In the genomic region with DNA sequence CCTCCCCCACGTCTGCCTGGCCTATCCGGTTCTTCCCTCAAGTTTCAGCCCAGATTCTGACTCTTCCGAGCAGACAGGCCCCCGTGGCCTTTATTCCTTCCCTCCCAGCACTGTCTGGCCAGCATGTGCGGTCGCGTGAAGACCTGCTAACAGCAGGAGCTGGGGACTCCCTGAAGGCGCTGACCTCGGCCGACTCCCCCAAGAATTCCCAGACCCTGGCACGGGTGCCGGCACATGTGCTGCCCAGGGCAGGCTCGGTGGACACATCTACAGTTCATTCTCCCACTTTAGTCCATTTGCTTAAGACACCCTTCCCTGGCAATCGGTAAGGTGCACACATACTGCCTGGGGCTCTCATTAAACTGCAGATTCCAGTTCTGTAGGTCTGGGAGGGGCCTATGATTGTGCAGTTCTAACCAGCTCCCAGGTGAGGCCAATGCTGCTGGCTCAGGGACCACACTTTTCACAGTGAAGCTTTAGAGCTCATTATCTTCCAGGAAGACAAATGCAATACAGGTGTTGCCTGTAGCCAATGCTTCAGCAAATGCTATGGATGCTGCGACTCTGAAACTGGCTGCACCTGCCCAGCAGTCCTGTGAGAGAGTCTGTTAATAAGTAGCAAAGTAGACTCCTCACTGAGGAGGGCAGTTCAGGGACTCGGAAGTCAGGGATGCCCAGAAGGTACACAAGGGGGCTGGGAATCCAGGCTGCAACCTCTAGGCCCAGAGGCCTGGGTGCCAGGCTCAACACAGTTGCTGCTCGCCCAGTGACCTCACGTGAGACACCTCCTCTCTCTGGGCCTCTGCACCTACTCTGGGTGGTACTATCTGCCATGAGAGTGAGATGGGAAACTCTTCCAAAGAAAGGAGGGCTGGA, we compare ENCODE assay signal across 12 cellular contexts. TPM values are rescaled to one million over a fixed set of nuclear protein-coding genes. Genes with fewer than 3 reads are reported as not detected.
DNase-seq lines count a peak whose midpoint lies in the region; ATAC-seq and TF ChIP-seq lines count a peak whose summit lies in the region.
"Had no signal": no experiment of that assay in that cellular context is flagged by ENCODE, and none has a peak within 500 bp of the region (broad histone marks: within the 10 kb centered on the region; RNA-seq: fewer than 3 reads in every experiment).

No MANE protein-coding gene starts in this region.

- H3K27me3 ChIP-seq in muscle layer of duodenum (ENCODE audit: low read depth, low read length) = no peaks in the 10 kb centered on the region
- H3K27me3 ChIP-seq in dorsolateral prefrontal cortex = no peaks in the 10 kb centered on the region

- H3K36me3 Mint-ChIP-seq in dendritic cell treated with granulocyte-macrophage colony-stimulating factor and Interleukin-4, amounts not matched to agents 40 ng/mL and 50 ng/mL, for 4 days (ENCODE audit: low read depth) = no peaks in the 10 kb centered on the region
- H3K36me3 Mint-ChIP-seq in naive thymus-derived CD8-positive, alpha-beta T cell = no peaks in the 10 kb centered on the region

- H3K27ac Mint-ChIP-seq in dendritic cell treated with granulocyte-macrophage colony-stimulating factor and Interleukin-4, amounts not matched to agents 40 ng/mL and 50 ng/mL, for 4 days = peak overlapping the region; percentile 57
- H3K27ac Mint-ChIP-seq in naive thymus-derived CD8-positive, alpha-beta T cell = peak overlapping the region in 1 of 10 donors; percentile 37
- H3K27ac Mint-ChIP-seq: activated CD4-positive, alpha-beta T cell treated with anti-CD3 and anti-CD28 coated beads for 36 hours; CD4-positive, alpha-beta T cell had no signal

- no peaks in the 10 kb centered on the region for H3K9me3 Mint-ChIP-seq in dendritic cell treated with granulocyte-macrophage colony-stimulating factor and Interleukin-4, amounts not matched to agents 40 ng/mL and 50 ng/mL, for 4 days
- H3K9me3 Mint-ChIP-seq in naive thymus-derived CD8-positive, alpha-beta T cell = no peaks in the 10 kb centered on the region
- H3K9me3 Mint-ChIP-seq: CD4-positive, alpha-beta T cell had no signal

- no peaks in the 10 kb centered on the region for H3K9me3 ChIP-seq in muscle layer of duodenum (ENCODE audit: control insufficient read depth in 1 of 2, low read length in 2 of 2)

- DNase-seq in ELF-1 (ENCODE audit: low read depth, low spot score) (peak; percentile 72), hepatic stellate cell (ENCODE audit: low spot score) (no peak), dorsolateral prefrontal cortex (no peak)
- DNase-seq in naive thymus-derived CD8-positive, alpha-beta T cell = no peak
- DNase-seq: activated CD4-positive, alpha-beta T cell treated with anti-CD3 and anti-CD28 coated beads for 36 hours; CD4-positive, alpha-beta T cell; dermis blood vessel endothelial cell; NCI-H2227 treated with DMSO at 0.1 percent for 48 hours; stimulated activated CD4-positive, alpha-beta T cell treated with anti-CD3 and anti-CD28 coated beads, Interleukin-1b, Interleukin-23, amount 100 ng/mL, for 48 hours had no signal

- H3K27me3 Mint-ChIP-seq in dendritic cell treated with granulocyte-macrophage colony-stimulating factor and Interleukin-4, amounts not matched to agents 40 ng/mL and 50 ng/mL, for 4 days = no peaks in the 10 kb centered on the region
- H3K27me3 Mint-ChIP-seq in naive thymus-derived CD8-positive, alpha-beta T cell = peaks cover 0 to 9% (median 5%) of the 10 kb centered on the region in 5 donors

- H3K4me1 ChIP-seq in muscle layer of duodenum (ENCODE audit: control insufficient read depth in 1 of 2, insufficient read depth in 2 of 2, low read length in 2 of 2) = peaks cover 11 to 17% of the 10 kb centered on the region in 2 donors

- peaks cover 69% of the 10 kb centered on the region for H3K4me1 Mint-ChIP-seq in dendritic cell treated with granulocyte-macrophage colony-stimulating factor and Interleukin-4, amounts not matched to agents 40 ng/mL and 50 ng/mL, for 4 days (ENCODE audit: low read depth)
- H3K4me1 Mint-ChIP-seq in naive thymus-derived CD8-positive, alpha-beta T cell = peaks cover 11 to 32% (median 20%) of the 10 kb centered on the region in 4 donors

- POLR2A ChIA-PET in naive thymus-derived CD8-positive, alpha-beta T cell (lab: Charles Lee) = interaction anchor here (0.7 kb wide), 1 partner anchor 280 kb away, joined by 3 read pairs; no protein-coding TSS in a partner anchor

- no peak overlapping the region for H3K4me3 ChIP-seq in muscle layer of duodenum (ENCODE audit: low read depth in 1 of 2, low read length in 2 of 2)
- H3K4me3 ChIP-seq in dorsolateral prefrontal cortex = no peak overlapping the region

- H3K27ac ChIP-seq in C4-2B = peak overlapping the region; percentile 30; the same call in 1 of the 2 replicates
- peak overlapping the region; percentile 7 for H3K27ac ChIP-seq in muscle layer of duodenum (ENCODE audit: low read length)
- no peak overlapping the region for H3K27ac ChIP-seq in dorsolateral prefrontal cortex

- no peak overlapping the region for H3K4me3 Mint-ChIP-seq in dendritic cell treated with granulocyte-macrophage colony-stimulating factor and Interleukin-4, amounts not matched to agents 40 ng/mL and 50 ng/mL, for 4 days
- H3K4me3 Mint-ChIP-seq in naive thymus-derived CD8-positive, alpha-beta T cell = no peak overlapping the region
- H3K4me3 Mint-ChIP-seq: activated CD4-positive, alpha-beta T cell treated with anti-CD3 and anti-CD28 coated beads for 36 hours; CD4-positive, alpha-beta T cell had no signal

- ATAC-seq in naive thymus-derived CD8-positive, alpha-beta T cell = no peak
- ATAC-seq: activated CD4-positive, alpha-beta T cell treated with anti-CD3 and anti-CD28 coated beads for 36 hours had no signal

- intact Hi-C loops in dendritic cell treated with granulocyte-macrophage colony-stimulating factor and Interleukin-4, amounts not matched to agents 40 ng/mL and 50 ng/mL, for 4 days (cut with micrococcal nuclease) = loop anchor here (2.0 to 5.0 kb wide), 3 partner anchors 45 to 249 kb away; a partner anchor contains a TSS
- intact Hi-C loops in dorsolateral prefrontal cortex (cut with DNase I) = no loop called here

- H3K36me3 ChIP-seq in muscle layer of duodenum (ENCODE audit: control insufficient read depth in 1 of 2, insufficient read depth in 2 of 2, low read length in 2 of 2) = no peaks in the 10 kb centered on the region

- TF ChIP-seq CTCF in C4-2B (conservative IDR thresholded peaks at IDR 0.05) (no peak), dorsolateral prefrontal cortex (IDR thresholded peaks at IDR 0.05 in 54 of 56, conservative IDR thresholded peaks at IDR 0.05 in 2 of 56; ENCODE audit: low read depth in 1 of 56, partially characterized antibody in 56 of 56) (no peak)

RNA-seq across cellular contexts. Expression of a gene that starts 45.4 kb away (rescaled TPM):
- total RNA-seq in naive thymus-derived CD8-positive, alpha-beta T cell = 10 to 100 TPM; 15.9 to 19.3 TPM
- 10 to 100 TPM; 10.1 to 13.1 (median 11.1) TPM for polyA plus RNA-seq in naive thymus-derived CD8-positive, alpha-beta T cell
- total RNA-seq in dorsolateral prefrontal cortex = 10 to 100 TPM in 119 of 120 experiments, 1 to 10 TPM in 1; 9.0 to 34.9 (median 19.6) TPM

Comparison
In these comparisons a context has a peak if more than half of its experiments do, and no peak if none do; other contexts are left out.
1. H3K27ac ChIP-seq: peak in C4-2B (single experiment) and muscle layer of duodenum (single experiment); none in dorsolateral prefrontal cortex (0 of 59).